16 cellular contexts compared by ENCODE assay signal in the genomic region with DNA sequence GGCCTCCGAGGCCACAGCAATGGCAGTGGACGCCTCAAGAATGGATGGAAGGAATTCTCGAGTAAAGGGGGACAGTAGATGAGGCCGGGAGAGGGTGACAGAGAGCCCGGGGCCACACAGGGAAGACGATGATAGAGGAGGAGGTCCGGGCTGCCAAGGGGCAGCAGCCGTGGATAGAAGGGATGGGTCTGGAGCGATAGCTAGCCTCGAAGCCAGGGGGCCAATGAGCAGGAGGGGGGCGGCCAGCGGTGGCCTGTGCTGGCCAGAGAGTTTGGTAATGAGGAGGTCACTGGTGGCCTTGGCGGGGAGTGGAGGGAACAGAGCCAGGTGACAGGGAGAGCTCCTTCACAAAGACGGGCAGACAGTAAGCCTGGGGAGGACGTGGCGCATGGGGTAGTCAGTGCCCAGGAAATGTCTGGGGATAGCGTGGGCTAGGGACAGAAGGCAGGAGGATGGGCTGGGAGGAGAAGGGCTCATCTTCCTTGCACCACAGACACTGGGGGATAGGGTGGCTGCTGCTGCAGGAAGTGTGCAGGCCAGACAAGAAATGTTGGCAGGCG.
DNase-seq lines count a peak whose midpoint lies in the region; ATAC-seq, FAIRE-seq and TF ChIP-seq lines count a peak whose summit lies in the region.
"Had no signal": no experiment of that assay in that cellular context is flagged by ENCODE, and none has a peak within 500 bp of the region (broad histone marks: within the 10 kb centered on the region; RNA-seq: fewer than 3 reads in every experiment).

No MANE protein-coding gene starts in this region.

- intact Hi-C loops in left ventricle myocardium superior (cut with micrococcal nuclease), result loop anchor here (5.0 kb wide), 1 partner anchor 710 kb away; no protein-coding TSS in a partner anchor
- intact Hi-C loops in thyroid gland (cut with DNase I), result loop anchor here (2.0 kb wide), 1 partner anchor 711 kb away; no protein-coding TSS in a partner anchor

- no peak overlapping the region for H3K4me3 ChIP-seq in right atrium auricular region
- no peak overlapping the region for H3K4me3 ChIP-seq in H1 (ENCODE audit: extremely low read depth in 1 of 4, insufficient read depth in 2 of 4, low read depth in 3 of 4, low read length in 4 of 4)
- peak overlapping the region; percentile 13 for H3K4me3 ChIP-seq in trophoblast cell (ENCODE audit: low read depth, low read length)
- H3K4me3 ChIP-seq in thyroid gland (replicated peaks in 1 of 3), result no peak overlapping the region
- H3K4me3 ChIP-seq: A549, BLaER1, HAP-1 had no signal

- H3K23ac ChIP-seq in H1 (ENCODE audit: insufficient read length) (no peak overlapping the region), trophoblast cell (ENCODE audit: low read length) (no peak overlapping the region)

- H2BK5ac ChIP-seq in H1 (ENCODE audit: low read depth, low read length), result no peak overlapping the region
- no peak overlapping the region for H2BK5ac ChIP-seq in trophoblast cell (ENCODE audit: low read depth, low read length, poor library complexity)

- H3K27me3 ChIP-seq in right atrium auricular region (no peaks in the 10 kb centered on the region), H1 (replicated peaks in 1 of 4; ENCODE audit: control insufficient read depth in 3 of 4, extremely low read depth in 1 of 4, insufficient read depth in 3 of 4, low read length in 3 of 4) (no peaks in the 10 kb centered on the region), trophoblast cell (ENCODE audit: insufficient read depth, low read length) (no peaks in the 10 kb centered on the region), thyroid gland (no peaks in the 10 kb centered on the region)
- H3K27me3 ChIP-seq: BLaER1 had no signal

- H3K14ac ChIP-seq in H1 (ENCODE audit: insufficient read length) (no peak overlapping the region), trophoblast cell (ENCODE audit: low read length) (no peak overlapping the region)

- H3K79me2 ChIP-seq in H1 (ENCODE audit: control insufficient read depth in 1 of 2, insufficient read depth in 2 of 2, low read length in 2 of 2) (no peaks in the 10 kb centered on the region), trophoblast cell (ENCODE audit: control insufficient read depth, insufficient read depth, low read length, poor library complexity) (no peaks in the 10 kb centered on the region)

- no peak overlapping the region for H3K9ac ChIP-seq in H1 (replicated peaks in 1 of 4; ENCODE audit: extremely low read depth in 1 of 4, low read depth in 3 of 4, low read length in 3 of 4)
- no peak overlapping the region for H3K9ac ChIP-seq in trophoblast cell (ENCODE audit: low read length)
- H3K9ac ChIP-seq: BLaER1 had no signal

- H3K36me3 ChIP-seq in right atrium auricular region (no peaks in the 10 kb centered on the region), H1 (ENCODE audit: control insufficient read depth in 2 of 4, insufficient read depth in 4 of 4, low read length in 3 of 4) (no peaks in the 10 kb centered on the region), trophoblast cell (ENCODE audit: control insufficient read depth in 1 of 2, insufficient read depth in 2 of 2, low read length in 2 of 2) (peaks cover 0 to 2% of the 10 kb centered on the region in 2 experiments), thyroid gland (no peaks in the 10 kb centered on the region)
- H3K36me3 ChIP-seq: BLaER1, HAP-1 had no signal

- H3K18ac ChIP-seq in H1 (ENCODE audit: extremely low read depth, low read length), result no peak overlapping the region
- no peak overlapping the region for H3K18ac ChIP-seq in trophoblast cell (ENCODE audit: low read length)

- H4K20me1 ChIP-seq in H1 (replicated peaks in 1 of 2; ENCODE audit: control insufficient read depth in 1 of 2, insufficient read depth in 2 of 2, low read length in 2 of 2), result peaks cover 0 to 3% of the 10 kb centered on the region in 2 experiments
- H4K20me1 ChIP-seq: BLaER1 had no signal

- H4K91ac ChIP-seq in H1 (replicated peaks; ENCODE audit: insufficient read length, low read length) (no peak overlapping the region), trophoblast cell (ENCODE audit: low read depth, low read length) (no peak overlapping the region)

- no peak overlapping the region for H2BK120ac ChIP-seq in H1 (replicated peaks; ENCODE audit: low read depth, low read length)
- no peak overlapping the region for H2BK120ac ChIP-seq in trophoblast cell (ENCODE audit: insufficient read depth, low read length, poor library complexity)

- 0 out of 2 replicates have a peak overlapping the region, but pooled peaks have one; percentile 39 for H2BK12ac ChIP-seq in H1 (ENCODE audit: low read depth, low read length)
- no peak overlapping the region for H2BK12ac ChIP-seq in trophoblast cell (ENCODE audit: low read length)

- no peak overlapping the region for H3K56ac ChIP-seq in H1 (replicated peaks; ENCODE audit: insufficient read length, low read depth, low read length)

- H2AK5ac ChIP-seq in H1 (ENCODE audit: low read depth, low read length), result no peak overlapping the region
- no peak overlapping the region for H2AK5ac ChIP-seq in trophoblast cell (ENCODE audit: low read length)

- peak; percentile 44 for DNase-seq in right atrium auricular region (ENCODE audit: low spot score)
- no peak for DNase-seq in left ventricle myocardium superior
- DNase-seq in H1 (ENCODE audit: low read depth in 1 of 2, low spot score in 2 of 2), result no peak
- DNase-seq in trophoblast cell, result no peak
- no peak for DNase-seq in activated CD4-positive, CD25-positive, alpha-beta regulatory T cell treated with anti-CD3 and anti-CD28 coated beads, Interleukin-2, amount 50 U/mL, for 72 hours
- no peak for DNase-seq in ACHN
- no peak for DNase-seq in thyroid gland
- DNase-seq: CD4-positive, alpha-beta memory T cell; DMS153; GF-D8; GOT3; KBM-7 had no signal

- TF ChIP-seq CTCF in right atrium auricular region (IDR thresholded peaks at IDR 0.05) (no peak), H1 (IDR thresholded peaks at IDR 0.05; ENCODE audit: control extremely low read depth in 1 of 3, insufficient read depth in 1 of 3, low read depth in 1 of 3, low read length in 3 of 3) (no peak), thyroid gland (IDR thresholded peaks at IDR 0.05) (no peak)

- 0 out of 2 replicates have a peak overlapping the region, but pooled peaks have one; percentile 29 for H2BK20ac ChIP-seq in H1 (ENCODE audit: low read length)

- H3K4me2 ChIP-seq in H1 (ENCODE audit: insufficient read depth in 1 of 2, low read depth in 2 of 2, low read length in 2 of 2) (no peak overlapping the region), trophoblast cell (ENCODE audit: low read length) (no peak overlapping the region)
- H3K4me2 ChIP-seq: A549, BLaER1 had no signal

- H2BK15ac ChIP-seq in H1 (ENCODE audit: low read length), result no peak overlapping the region

- FAIRE-seq in H1 (lab: Jason Lieb, UNC), result no peak
- FAIRE-seq: A549 had no signal

- no peak for TF ChIP-seq POLR2A in H1 (IDR thresholded peaks at IDR 0.05; ENCODE audit: control extremely low read depth in 1 of 2, low read depth in 2 of 2, low read length in 2 of 2)
- TF ChIP-seq POLR2A in thyroid gland (IDR thresholded peaks at IDR 0.05), result no peak

- no peaks in the 10 kb centered on the region for H3K79me1 ChIP-seq in H1 (ENCODE audit: low read depth, low read length)
- H3K79me1 ChIP-seq in trophoblast cell (ENCODE audit: low read length), result peaks cover 1% of the 10 kb centered on the region

- H3K23me2 ChIP-seq in H1 (ENCODE audit: low read depth, low read length), result no peaks in the 10 kb centered on the region

- H4K5ac ChIP-seq in H1 (ENCODE audit: insufficient read length, low read depth, low read length), result no peak overlapping the region

- in situ Hi-C loops in ACHN (cut with HindIII; ENCODE audit: low pct_ligation_motif_present, low pct_unique_long_range_greater_than_20kb, low sequenced_read_pairs), result no loop called here

- H3K9me3 ChIP-seq in right atrium auricular region (no peaks in the 10 kb centered on the region), H1 (ENCODE audit: insufficient read depth in 2 of 2, low read depth in 1 of 2, low read length in 1 of 2) (no peaks in the 10 kb centered on the region), trophoblast cell (ENCODE audit: insufficient read depth, low read depth, low read length) (peaks cover 1% of the 10 kb centered on the region), thyroid gland (no peaks in the 10 kb centered on the region)
- H3K9me3 ChIP-seq: A549, BLaER1, HAP-1 had no signal

- POLR2A ChIA-PET in H1 (lab: Charles Lee; ENCODE audit: partially characterized antibody), result no interaction called here

- 80% methylated on average over 18 of the region's 18 CpGs; no CpG with 5 or more reads in 1 of the 2 experiments for WGBS in H1 (ENCODE audit: extremely low coverage in 1 of 2, insufficient coverage in 1 of 2, insufficient read length in 1 of 2, insufficient replicate concordance in 2 of 2, low coverage in 1 of 2, low lambda C conversion rate in 2 of 2, missing lambda C conversion rate in 1 of 2), 2 experiments
- no CpG with 5 or more reads among the region's 18 CpGs for WGBS in trophoblast cell (ENCODE audit: extremely low coverage, insufficient coverage, insufficient read length)
- WGBS in thyroid gland, 2 donors, result 89 to 91% methylated on average over 18 of the region's 18 CpGs

- H2AFZ ChIP-seq in H1 (ENCODE audit: low read length) (no peak overlapping the region), trophoblast cell (ENCODE audit: insufficient read depth, low read length, poor library complexity) (no peak overlapping the region)

- no peak overlapping the region for H4K12ac ChIP-seq in trophoblast cell (ENCODE audit: low read depth, low read length)

- TF ChIP-seq EP300 in H1 (IDR thresholded peaks at IDR 0.05; ENCODE audit: borderline replicate concordance in 1 of 2, low read depth in 2 of 2, low read length in 2 of 2), result no peak

- no peak for TF ChIP-seq RAD21 in H1 (IDR thresholded peaks at IDR 0.05 in 1 of 2, conservative IDR thresholded peaks at IDR 0.05 in 1 of 2; ENCODE audit: low read depth in 2 of 2, low read length in 2 of 2)

- CTCF ChIA-PET in H1 (lab: Charles Lee; ENCODE audit: partially characterized antibody), result interaction anchor here (0.5 to 2.7 kb wide), 6 partner anchors 9 to 713 kb away, joined by 3 to 13 read pairs (median 4); no protein-coding TSS in a partner anchor

- H3K4me1 ChIP-seq in right atrium auricular region (no peaks in the 10 kb centered on the region), H1 (replicated peaks in 1 of 4; ENCODE audit: control insufficient read depth in 3 of 4, insufficient read depth in 4 of 4, low read length in 3 of 4) (peaks cover 0 to 2% (median 0%) of the 10 kb centered on the region in 4 experiments; a peak in 3 of 7 replicates), trophoblast cell (ENCODE audit: control insufficient read depth in 1 of 2, insufficient read depth in 2 of 2, low read length in 2 of 2) (no peaks in the 10 kb centered on the region), thyroid gland (no peaks in the 10 kb centered on the region)
- H3K4me1 ChIP-seq: A549, BLaER1, HAP-1 had no signal

- H3K27ac ChIP-seq in right atrium auricular region (no peak overlapping the region), H1 (ENCODE audit: low read depth, low read length) (no peak overlapping the region), trophoblast cell (ENCODE audit: low read depth, low read length) (no peak overlapping the region), thyroid gland (no peak overlapping the region)
- H3K27ac ChIP-seq: 22Rv1, A549, BLaER1 had no signal

- no peak for ATAC-seq in left ventricle myocardium superior

- no peak overlapping the region for H3K4ac ChIP-seq in H1 (replicated peaks; ENCODE audit: insufficient read length, low read depth, low read length)
- no peak overlapping the region for H3K4ac ChIP-seq in trophoblast cell (ENCODE audit: low read depth, low read length)

- H4K8ac ChIP-seq in H1 (ENCODE audit: extremely low read depth, insufficient read depth, low read length) (no peak overlapping the region), trophoblast cell (ENCODE audit: low read depth, low read length) (no peak overlapping the region)
